In genomic region chrX:109770780-109771179, GRCh38 we compare ENCODE assay signal across 11 cellular contexts.
"Had no signal": no experiment of that assay in that cellular context is flagged by ENCODE, and none has a peak within 500 bp of the region (broad histone marks: within the 10 kb centered on the region; RNA-seq: fewer than 3 reads in every experiment).

No MANE protein-coding gene starts in this region.

- H3K9me3 ChIP-seq: HAP-1 had no signal

- H3K36me3 ChIP-seq: HAP-1 had no signal

- H3K27ac ChIP-seq: GM23248 had no signal

- H3K4me3 Mint-ChIP-seq: GM23338, H9, HFFc6 had no signal

- DNase-seq: GM23248, GOT3, H7, H9, HCEC 1CT, HFFc6 had no signal

- ATAC-seq: GM23338, HCT116 had no signal

- H3K27ac Mint-ChIP-seq: GM23338, H9, HFFc6 had no signal

- H3K9ac ChIP-seq: GM23248 had no signal

- H3K4me3 ChIP-seq: GM23248, GM23338, HAP-1 had no signal

- FAIRE-seq: H1, H54 had no signal

- H3K9me3 Mint-ChIP-seq: HFFc6 had no signal

- H3K4me1 ChIP-seq: HAP-1 had no signal

- H3K4me2 ChIP-seq: GM23338 had no signal

- H2AFZ ChIP-seq: GM23248, GM23338 had no signal
